In the genomic region with DNA sequence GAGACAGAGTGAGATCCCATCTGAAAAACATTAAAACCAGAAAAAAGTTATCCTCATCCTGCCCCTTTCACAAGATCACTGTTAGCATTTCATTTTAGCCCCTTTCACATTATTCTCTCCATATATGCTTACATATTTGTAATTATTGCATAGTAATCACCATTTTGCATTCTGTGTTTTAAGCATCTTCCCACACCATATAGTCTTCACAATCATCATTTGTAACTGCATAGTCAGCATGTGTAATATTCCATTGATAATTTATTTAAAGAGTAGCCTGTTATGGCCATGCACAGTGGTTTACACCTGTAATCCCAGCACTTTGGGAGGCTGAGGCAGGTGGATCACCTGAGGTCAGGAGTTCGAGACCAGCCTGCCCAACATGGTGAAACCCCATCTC, we compare ENCODE assay signal across 20 cellular contexts.
"Had no signal": no experiment of that assay in that cellular context is flagged by ENCODE, and none has a peak within 500 bp of the region (broad histone marks: within the 10 kb centered on the region; RNA-seq: fewer than 3 reads in every experiment).

No MANE protein-coding gene starts in this region.

- ATAC-seq: activated naive CD8-positive, alpha-beta T cell treated with anti-CD3 and anti-CD28 coated beads, Interleukin-2, amount 50 U/mL, for 24 hours; activated T-cell treated with anti-CD3 and anti-CD28 coated beads, Interleukin-2, amount 50 U/mL, for 4 hours had no signal

- DNase-seq: activated CD4-positive, alpha-beta T cell treated with anti-CD3 and anti-CD28 coated beads, Interleukin-2, amount 10 ng/mL, durations not matched to agents 24 days and 14 days; activated CD8-positive, alpha-beta memory T cell treated with anti-CD3 and anti-CD28 coated beads, Interleukin-2, amount 50 U/mL, for 4 hours; activated effector memory CD4-positive, alpha-beta T cell treated with Interleukin-2 at 50 U/mL for 16 hours; activated naive CD4-positive, alpha-beta T cell treated with anti-CD3 and anti-CD28 coated beads, Interleukin-2, amount 10 ng/mL, durations not matched to agents 7 days and 5 days; activated naive CD8-positive, alpha-beta T cell treated with anti-CD3 and anti-CD28 coated beads, Interleukin-2, amount 50 U/mL, for 24 hours; activated T-cell treated with anti-CD3 and anti-CD28 coated beads, Interleukin-2, amount 50 U/mL, for 4 hours; anterior cingulate cortex; central memory CD4-positive, alpha-beta T cell; dorsolateral prefrontal cortex; foreskin melanocyte; hypothalamus; islet precursor cell; naive B cell; stomach; T1000; trophoblast cell had no signal

- H3K36me3 ChIP-seq: prostate gland, right atrium auricular region had no signal

- H3K4me3 ChIP-seq: dorsolateral prefrontal cortex, lung, prostate gland, right atrium auricular region, stomach had no signal

- H3K4me1 ChIP-seq: prostate gland had no signal

- H3K9me3 ChIP-seq: prostate gland, right atrium auricular region, stomach had no signal

- H3K27me3 ChIP-seq: right atrium auricular region had no signal

- FAIRE-seq: colon had no signal

- H3K27ac ChIP-seq: dorsolateral prefrontal cortex, prostate gland, right atrium auricular region, stomach had no signal
